27 cellular contexts compared by ENCODE assay signal in genomic region chr9:119487118-119487827, GRCh38.
DNase-seq lines count a peak whose midpoint lies in the region; ATAC-seq and TF ChIP-seq lines count a peak whose summit lies in the region.
"Had no signal": no experiment of that assay in that cellular context is flagged by ENCODE, and none has a peak within 500 bp of the region (broad histone marks: within the 10 kb centered on the region; RNA-seq: fewer than 3 reads in every experiment).

No MANE protein-coding gene starts in this region.

- H3K56ac ChIP-seq in H9 (ENCODE audit: insufficient read length, low read depth, low read length), result no peak overlapping the region

- H2AK5ac ChIP-seq in H9 (ENCODE audit: insufficient read length, low read length), result no peak overlapping the region

- H3K9me3 ChIP-seq in H9 (ENCODE audit: control insufficient read depth, low read depth, low read length) (no peaks in the 10 kb centered on the region), WERI-Rb-1 (ENCODE audit: severe bottlenecking) (no peaks in the 10 kb centered on the region), MM.1S (replicated peaks; ENCODE audit: insufficient read depth, low read length) (no peaks in the 10 kb centered on the region)
- H3K9me3 ChIP-seq: gastrocnemius medialis, left lung, suprapubic skin, upper lobe of left lung had no signal

- H4K91ac ChIP-seq in H9 (ENCODE audit: insufficient read length, low read depth, low read length), result no peak overlapping the region

- no CpG with 5 or more reads among the region's 6 CpGs for WGBS in H9 (ENCODE audit: extremely low coverage, insufficient read length, low lambda C conversion rate)

- no peak overlapping the region for H3K9ac ChIP-seq in H9 (ENCODE audit: extremely low read depth, insufficient read length, low read length)
- no peak overlapping the region for H3K9ac ChIP-seq in MM.1S (ENCODE audit: low read length)

- peaks cover 14 to 17% of the 10 kb centered on the region in 2 experiments for H3K4me1 Mint-ChIP-seq in H9
- H3K4me1 Mint-ChIP-seq: activated CD4-positive, alpha-beta T cell treated with anti-CD3 and anti-CD28 coated beads, Interleukin-2, amount 10 ng/mL, durations not matched to agents 24 days and 14 days; activated naive CD4-positive, alpha-beta T cell treated with anti-CD3 and anti-CD28 coated beads, Interleukin-2, amount 50 U/mL, for 24 hours had no signal

- H3K27me3 ChIP-seq in H9 (ENCODE audit: insufficient read depth, low read length) (no peaks in the 10 kb centered on the region), WERI-Rb-1 (ENCODE audit: insufficient read depth, low read depth, severe bottlenecking) (no peaks in the 10 kb centered on the region), MM.1S (replicated peaks; ENCODE audit: insufficient read depth, low read length) (no peaks in the 10 kb centered on the region)
- H3K27me3 ChIP-seq: brain microvascular endothelial cell, gastrocnemius medialis, left lung, suprapubic skin, upper lobe of left lung had no signal

- no peak overlapping the region for H4K5ac ChIP-seq in H9 (ENCODE audit: insufficient read length, low read depth, low read length)

- no peak overlapping the region for H2BK15ac ChIP-seq in H9 (ENCODE audit: low read depth, low read length)

- H3K36me3 Mint-ChIP-seq in H9 (ENCODE audit: insufficient read depth in 1 of 3, low read depth in 3 of 3), result no peaks in the 10 kb centered on the region; a peak in 1 of 7 replicates
- H3K36me3 Mint-ChIP-seq: activated naive CD4-positive, alpha-beta T cell treated with anti-CD3 and anti-CD28 coated beads, Interleukin-2, amount 50 U/mL, for 24 hours had no signal

- no peak overlapping the region for H2BK120ac ChIP-seq in H9 (ENCODE audit: low read depth, low read length, poor library complexity, severe bottlenecking)

- H3K18ac ChIP-seq in H9 (ENCODE audit: insufficient read length, low read depth, low read length), result no peak overlapping the region

- no peak overlapping the region for H2BK20ac ChIP-seq in H9 (ENCODE audit: low read depth, low read length, poor library complexity, severe bottlenecking)

- H3K4me1 ChIP-seq in H9 (ENCODE audit: insufficient read depth, low read length), result no peaks in the 10 kb centered on the region
- no peaks in the 10 kb centered on the region for H3K4me1 ChIP-seq in MM.1S (ENCODE audit: low read length)
- H3K4me1 ChIP-seq: gastrocnemius medialis, left lung, suprapubic skin had no signal

- H3K23me2 ChIP-seq in H9 (ENCODE audit: insufficient read length, low read depth, low read length, poor library complexity, severe bottlenecking), result no peaks in the 10 kb centered on the region

- H3K36me3 ChIP-seq in WERI-Rb-1 (no peaks in the 10 kb centered on the region), MM.1S (replicated peaks; ENCODE audit: insufficient read depth, low read length) (no peaks in the 10 kb centered on the region)
- H3K36me3 ChIP-seq: brain microvascular endothelial cell, gastrocnemius medialis, left lung, suprapubic skin, upper lobe of left lung had no signal

- no peak overlapping the region for H3K4ac ChIP-seq in H9 (ENCODE audit: low read depth, low read length)

- H3K27ac ChIP-seq in H9 (ENCODE audit: insufficient read length, low read depth, low read length) (no peak overlapping the region), WERI-Rb-1 (no peak overlapping the region), MM.1S (ENCODE audit: low read length) (no peak overlapping the region)
- H3K27ac ChIP-seq: brain microvascular endothelial cell, gastrocnemius medialis, left lung, skin epidermis, suprapubic skin, upper lobe of left lung, VCaP had no signal

- DNase-seq in DMS53 (lab: John Stamatoyannopoulos, UW) (peak; percentile 4), DMS53 treated with DMSO at 0.1 percent for 48 hours (lab: John Stamatoyannopoulos, UW; ENCODE audit: unreplicated experiment) (no peak), H9 (no peak), WERI-Rb-1 (no peak), iPS-NIHi7 (ENCODE audit: extremely low spot score) (peak; percentile 31), MM.1S (no peak), foreskin fibroblast (no peak)
- DNase-seq: activated CD4-positive, alpha-beta T cell treated with anti-CD3 and anti-CD28 coated beads, Interleukin-2, amount 10 ng/mL, durations not matched to agents 24 days and 14 days; amygdala; brain microvascular endothelial cell; gastrocnemius medialis; hippocampal formation; left lung; NCI-H187; NCI-H2171 treated with DMSO at 0.1 percent for 48 hours; NCI-H524; stimulated activated naive CD4-positive, alpha-beta T cell treated with Interleukin-2 at 50 U/mL for 16 hours; SW 1271; T-helper 9 cell; upper lobe of left lung had no signal

- H2AFZ ChIP-seq in H9 (ENCODE audit: low read length), result no peak overlapping the region
- no peak overlapping the region for H2AFZ ChIP-seq in MM.1S (ENCODE audit: low read length)

- H3K4me3 ChIP-seq in WERI-Rb-1 (ENCODE audit: low read depth, low read length) (no peak overlapping the region), MM.1S (ENCODE audit: low read length) (no peak overlapping the region), foreskin fibroblast (ENCODE audit: low read depth in 1 of 2, low read length in 2 of 2) (no peak overlapping the region)
- H3K4me3 ChIP-seq: gastrocnemius medialis, GM12878, left lung, skin epidermis, suprapubic skin, upper lobe of left lung had no signal

- H4K20me1 ChIP-seq in H9 (ENCODE audit: control insufficient read depth, insufficient read depth, insufficient read length), result no peaks in the 10 kb centered on the region
- no peaks in the 10 kb centered on the region for H4K20me1 ChIP-seq in MM.1S (ENCODE audit: insufficient read depth, low read length)

- H2BK5ac ChIP-seq in H9 (ENCODE audit: insufficient read length, low read length), result no peak overlapping the region

- H3K79me2 ChIP-seq in H9 (ENCODE audit: insufficient read depth, low read length) (no peaks in the 10 kb centered on the region), MM.1S (ENCODE audit: low read length) (no peaks in the 10 kb centered on the region)

- H3K79me1 ChIP-seq in H9 (ENCODE audit: insufficient read depth, low read depth, low read length, poor library complexity, severe bottlenecking), result no peaks in the 10 kb centered on the region

- no peak overlapping the region for H2BK12ac ChIP-seq in H9 (ENCODE audit: insufficient read length, low read depth, low read length)

- TF ChIP-seq CTCF in H9 (conservative IDR thresholded peaks at IDR 0.05), result peak; percentile 73
- TF ChIP-seq CTCF in WERI-Rb-1 (IDR thresholded peaks at IDR 0.05; ENCODE audit: low read depth, low read length), result peak; percentile 30
- TF ChIP-seq CTCF in MM.1S (IDR thresholded peaks at IDR 0.05; ENCODE audit: low read length), result no peak
- TF ChIP-seq CTCF in foreskin fibroblast (IDR thresholded peaks at IDR 0.05; ENCODE audit: low read depth, low read length), result no peak

- H3F3A ChIP-seq in MM.1S (ENCODE audit: insufficient read depth, low read length), result no peaks in the 10 kb centered on the region

- H3K4me3 Mint-ChIP-seq in H9, result no peak overlapping the region
- H3K4me3 Mint-ChIP-seq: activated CD4-positive, alpha-beta T cell treated with anti-CD3 and anti-CD28 coated beads, Interleukin-2, amount 10 ng/mL, durations not matched to agents 24 days and 14 days; activated naive CD4-positive, alpha-beta T cell treated with anti-CD3 and anti-CD28 coated beads, Interleukin-2, amount 50 U/mL, for 24 hours had no signal

- H3K4me2 ChIP-seq in H9 (ENCODE audit: insufficient read depth, insufficient read length, low read length) (no peak overlapping the region), MM.1S (ENCODE audit: low read depth, low read length) (no peak overlapping the region)

- H3K14ac ChIP-seq in H9 (ENCODE audit: insufficient read depth, low read length), result no peak overlapping the region

- ATAC-seq in HG02642 (IDR thresholded peaks at IDR 0.05; ENCODE audit: poor library complexity, unreplicated experiment), result no peak
- ATAC-seq: gastrocnemius medialis, GM12878, HCT116, left lung had no signal

- H4K8ac ChIP-seq in H9 (replicated peaks; ENCODE audit: insufficient read length, low read depth, low read length), result no peak overlapping the region

- no peak overlapping the region for H3K23ac ChIP-seq in H9 (ENCODE audit: insufficient read length, low read depth, low read length)

- H3K9me2 ChIP-seq in MM.1S (replicated peaks; ENCODE audit: insufficient read depth, low read length), result no peaks in the 10 kb centered on the region

- no peak overlapping the region for H3T11ph ChIP-seq in H9 (ENCODE audit: low read length)

- H3K27ac Mint-ChIP-seq in H9, result peak overlapping the region in 1 of 3 experiments; percentile 68; a peak in 2 of 7 replicates
- H3K27ac Mint-ChIP-seq: activated CD4-positive, alpha-beta T cell treated with anti-CD3 and anti-CD28 coated beads, Interleukin-2, amount 10 ng/mL, durations not matched to agents 24 days and 14 days; activated naive CD4-positive, alpha-beta T cell treated with anti-CD3 and anti-CD28 coated beads, Interleukin-2, amount 50 U/mL, for 24 hours had no signal

- H3K27me3 Mint-ChIP-seq in H9 (ENCODE audit: low read depth), result no peaks in the 10 kb centered on the region; the same call in 1 of the 2 replicates
- H3K27me3 Mint-ChIP-seq: activated CD4-positive, alpha-beta T cell treated with anti-CD3 and anti-CD28 coated beads, Interleukin-2, amount 10 ng/mL, durations not matched to agents 24 days and 14 days had no signal

- no peaks in the 10 kb centered on the region for H3K9me3 Mint-ChIP-seq in H9
- H3K9me3 Mint-ChIP-seq: activated CD4-positive, alpha-beta T cell treated with anti-CD3 and anti-CD28 coated beads, Interleukin-2, amount 10 ng/mL, durations not matched to agents 24 days and 14 days had no signal

Comparison
In these comparisons a context has a peak if more than half of its experiments do, and no peak if none do; other contexts are left out.
1. DNase-seq: peak in DMS53 (single experiment) and iPS-NIHi7 (single experiment); none in DMS53 treated with DMSO at 0.1 percent for 48 hours (single experiment), H9 (single experiment), WERI-Rb-1 (single experiment), MM.1S (single experiment) and foreskin fibroblast (0 of 2).
2. CTCF ChIP-seq: peak in H9 (single experiment) and WERI-Rb-1 (single experiment); none in MM.1S (single experiment) and foreskin fibroblast (single experiment).